In genomic region chr2:44753552-44754285, GRCh38 we compare ENCODE assay signal across 10 cellular contexts.
DNase-seq lines count a peak whose midpoint lies in the region; ATAC-seq and TF ChIP-seq lines count a peak whose summit lies in the region.
"Had no signal": no experiment of that assay in that cellular context is flagged by ENCODE, and none has a peak within 500 bp of the region (broad histone marks: within the 10 kb centered on the region; RNA-seq: fewer than 3 reads in every experiment).

No MANE protein-coding gene starts in this region.

- H3K4me3 ChIP-seq in astrocyte of the spinal cord (ENCODE audit: low read depth, low read length), result no peak overlapping the region
- H3K4me3 ChIP-seq: gastrocnemius medialis, skin epidermis had no signal

- ATAC-seq in GM21717 (IDR thresholded peaks at IDR 0.05; ENCODE audit: unreplicated experiment) (peak; percentile 66), GM19395 (IDR thresholded peaks at IDR 0.05; ENCODE audit: unreplicated experiment) (no peak)

- TF ChIP-seq CTCF in astrocyte of the spinal cord (IDR thresholded peaks at IDR 0.05; ENCODE audit: low read depth, low read length), result no peak

- in situ Hi-C loops in astrocyte of the spinal cord (cut with HindIII; ENCODE audit: low sequenced_read_pairs), result no loop called here

- DNase-seq in Daoy (ENCODE audit: low read depth), result peak; percentile 75
- peak; percentile 75 for DNase-seq in NCI-H1417 treated with DMSO at 0.1 percent for 48 hours (lab: John Stamatoyannopoulos, UW)
- DNase-seq in astrocyte of the spinal cord (ENCODE audit: low read depth, low spot score), result peak; percentile 65
- DNase-seq in NCI-H2171 treated with DMSO at 0.1 percent for 48 hours (lab: John Stamatoyannopoulos, UW), result no peak
- no peak for DNase-seq in dedifferentiated amniotic fluid mesenchymal stem cell (ENCODE audit: extremely low spot score)
- DNase-seq in effector CD4-positive, alpha-beta T cell, result no peak
- DNase-seq: gastrocnemius medialis had no signal

Comparison
In these comparisons a context has a peak if more than half of its experiments do, and no peak if none do; other contexts are left out.
1. DNase-seq: peak in Daoy (single experiment), NCI-H1417 treated with DMSO at 0.1 percent for 48 hours (single experiment) and astrocyte of the spinal cord (single experiment); none in NCI-H2171 treated with DMSO at 0.1 percent for 48 hours (single experiment), dedifferentiated amniotic fluid mesenchymal stem cell (single experiment) and effector CD4-positive, alpha-beta T cell (single experiment).